18 cellular contexts compared by ENCODE assay signal in the genomic region with DNA sequence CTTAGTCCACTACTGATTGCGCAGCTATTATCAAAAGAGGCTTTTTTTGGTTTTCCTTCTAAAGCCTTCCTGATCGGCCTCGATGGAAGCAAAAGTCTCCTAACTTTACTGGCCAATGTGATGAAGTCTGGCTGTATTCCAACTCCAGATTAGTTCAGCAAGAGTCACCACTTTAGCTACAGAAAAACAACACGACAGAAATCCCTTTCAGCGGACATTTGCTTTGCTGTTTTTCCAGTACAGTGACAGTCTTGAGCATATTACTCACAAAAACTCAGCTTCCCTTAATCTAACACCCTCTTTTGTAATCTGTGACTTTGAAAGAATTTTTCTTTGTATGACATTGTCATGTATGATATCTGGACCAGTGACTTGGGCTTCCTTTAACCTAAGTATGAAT.
DNase-seq lines count a peak whose midpoint lies in the region; ATAC-seq and TF ChIP-seq lines count a peak whose summit lies in the region.
"Had no signal": no experiment of that assay in that cellular context is flagged by ENCODE, and none has a peak within 500 bp of the region (broad histone marks: within the 10 kb centered on the region; RNA-seq: fewer than 3 reads in every experiment).

No MANE protein-coding gene starts in this region.

- no peaks in the 10 kb centered on the region for H3K79me2 ChIP-seq in HCT116 (ENCODE audit: insufficient read depth, low read length)
- no peaks in the 10 kb centered on the region for H3K79me2 ChIP-seq in osteoblast (ENCODE audit: insufficient read depth, low read length)

- no peak for TF ChIP-seq CTCF in HCT116 (IDR thresholded peaks at IDR 0.05 in 2 of 3, conservative IDR thresholded peaks at IDR 0.05 in 1 of 3; ENCODE audit: borderline replicate concordance in 1 of 3, insufficient read depth in 1 of 3, low read depth in 2 of 3, low read length in 2 of 3)
- no peak for TF ChIP-seq CTCF in epithelial cell of esophagus (IDR thresholded peaks at IDR 0.05; ENCODE audit: insufficient read depth, low read depth, low read length, missing control alignments)
- no peak for TF ChIP-seq CTCF in osteoblast (IDR thresholded peaks at IDR 0.05; ENCODE audit: extremely low read depth, low read depth, low read length)

- H3K4me3 ChIP-seq in HCT116 (replicated peaks in 1 of 2; ENCODE audit: low read depth in 1 of 2, low read length in 2 of 2) (no peak overlapping the region), epithelial cell of esophagus (ENCODE audit: low read length) (no peak overlapping the region), osteoblast (ENCODE audit: insufficient read depth, low read length) (no peak overlapping the region)
- H3K4me3 ChIP-seq: BLaER1 treated with 17β-estradiol and CSF1 and Interleukin-3, amounts not matched to agents 10 nM and 100 nM had no signal

- H3K9me2 ChIP-seq in HCT116 (ENCODE audit: insufficient read depth), result no peaks in the 10 kb centered on the region

- H3K4me1 ChIP-seq in HCT116 (ENCODE audit: control insufficient read depth in 1 of 2, insufficient read depth in 2 of 2, low read length in 2 of 2), result peaks cover 12 to 56% of the 10 kb centered on the region in 2 experiments
- no peaks in the 10 kb centered on the region for H3K4me1 ChIP-seq in osteoblast (ENCODE audit: insufficient read depth, low read length)

- no peak for TF ChIP-seq RAD21 in HCT116 (IDR thresholded peaks at IDR 0.05; ENCODE audit: low read depth)

- H3K4me2 ChIP-seq in HCT116 (ENCODE audit: low read length), result peak overlapping the region; percentile 27
- no peak overlapping the region for H3K4me2 ChIP-seq in osteoblast (ENCODE audit: insufficient read depth, low read length)
- H3K4me2 ChIP-seq: BLaER1 treated with 17β-estradiol and CSF1 and Interleukin-3, amounts not matched to agents 10 nM and 100 nM had no signal

- H3K9me3 ChIP-seq in HCT116 (ENCODE audit: control insufficient read depth in 1 of 2, insufficient read depth in 1 of 2, low read depth in 1 of 2, low read length in 2 of 2) (no peaks in the 10 kb centered on the region), osteoblast (ENCODE audit: low read depth, low read length) (no peaks in the 10 kb centered on the region)
- H3K9me3 ChIP-seq: BLaER1 treated with 17β-estradiol and CSF1 and Interleukin-3, amounts not matched to agents 10 nM and 100 nM had no signal

- no peak overlapping the region for H3K27ac ChIP-seq in HCT116 (ENCODE audit: low read depth, low read length)
- no peak overlapping the region for H3K27ac ChIP-seq in osteoblast (ENCODE audit: low read depth, low read length)
- H3K27ac ChIP-seq: BLaER1 treated with 17β-estradiol and CSF1 and Interleukin-3, amounts not matched to agents 10 nM and 100 nM had no signal

- no peak overlapping the region for H2AFZ ChIP-seq in HCT116 (ENCODE audit: low read depth, low read length, poor library complexity, severe bottlenecking)
- peak overlapping the region; percentile 19 for H2AFZ ChIP-seq in osteoblast (ENCODE audit: low read length)

- peak; percentile 16 for DNase-seq in HCT116 (ENCODE audit: low read depth, low spot score)
- DNase-seq in amniotic epithelial cell (ENCODE audit: low read depth), result peak; percentile 6
- peak; percentile 67 for DNase-seq in epithelial cell of esophagus (ENCODE audit: low read depth)
- no peak for DNase-seq in osteoblast (ENCODE audit: insufficient read length, low spot score, missing footprints)
- no peak for DNase-seq in left cardiac atrium
- DNase-seq: CD8-positive, alpha-beta T cell; DMS53; H7; Kasumi-1; NCI-H1694 treated with DMSO at 0.1 percent for 48 hours; NCI-H510A; NCI-H748 treated with DMSO at 0.1 percent for 48 hours; OCI-M1; SHP77 treated with DMSO at 0.1 percent for 48 hours had no signal

- ATAC-seq in HCT116 (no peak), GM21526 (IDR thresholded peaks at IDR 0.05; ENCODE audit: low FRiP score, unreplicated experiment) (no peak), HG03175 (IDR thresholded peaks at IDR 0.05; ENCODE audit: unreplicated experiment) (no peak), left cardiac atrium (no peak), HG02852 (IDR thresholded peaks at IDR 0.05; ENCODE audit: unreplicated experiment) (no peak)
- ATAC-seq: CD8-positive, alpha-beta T cell had no signal

- H3K27me3 ChIP-seq in HCT116 (ENCODE audit: insufficient read depth, low read length) (no peaks in the 10 kb centered on the region), osteoblast (ENCODE audit: insufficient read depth, low read length) (no peaks in the 10 kb centered on the region)
- H3K27me3 ChIP-seq: BLaER1 treated with 17β-estradiol and CSF1 and Interleukin-3, amounts not matched to agents 10 nM and 100 nM had no signal

- POLR2A ChIA-PET in HCT116 (lab: Charles Lee), result no interaction called here

- intact Hi-C loops in HCT116 (cut with micrococcal nuclease), result no loop called here
- intact Hi-C loops in left cardiac atrium (cut with DNase I), result no loop called here

- no peaks in the 10 kb centered on the region for H3K36me3 ChIP-seq in HCT116 (ENCODE audit: control insufficient read depth in 1 of 2, insufficient read depth in 2 of 2, low read length in 2 of 2)
- no peaks in the 10 kb centered on the region for H3K36me3 ChIP-seq in osteoblast (ENCODE audit: insufficient read depth, low read length)

- RAD21 ChIA-PET in HCT116 (lab: Charles Lee; ENCODE audit: low non-redundant PET in 1 of 2, low total read pairs in 2 of 2, uncharacterized antibody in 2 of 2, unreplicated experiment in 2 of 2), result no interaction called here

- CTCF ChIA-PET in HCT116 (lab: Charles Lee), result no interaction called here

- H3K9ac ChIP-seq in HCT116 (ENCODE audit: low read length), result peak overlapping the region; percentile 13; the same call in 1 of the 2 replicates
- H3K9ac ChIP-seq: BLaER1 treated with 17β-estradiol and CSF1 and Interleukin-3, amounts not matched to agents 10 nM and 100 nM had no signal

- TF ChIP-seq POLR2A in HCT116 (IDR thresholded peaks at IDR 0.05; ENCODE audit: borderline replicate concordance, extremely low read depth, insufficient read depth, insufficient read length), result no peak

- no TSS peak for BruUV-seq in HCT116 (replicated peaks; lab: Mats Ljungman, UMichigan)

- H4K20me1 ChIP-seq in HCT116 (ENCODE audit: insufficient read depth) (no peaks in the 10 kb centered on the region), osteoblast (ENCODE audit: insufficient read depth, low read length) (no peaks in the 10 kb centered on the region)
- H4K20me1 ChIP-seq: BLaER1 treated with 17β-estradiol and CSF1 and Interleukin-3, amounts not matched to agents 10 nM and 100 nM had no signal

TF ChIP-seq in HCT116, 20 proteins besides CTCF, POLR2A, EP300 and RAD21:
- no peak for TF ChIP-seq TCF7L2 (IDR thresholded peaks at IDR 0.05; ENCODE audit: borderline replicate concordance, extremely low read depth, insufficient read depth, insufficient read length)
- TF ChIP-seq JUND (IDR thresholded peaks at IDR 0.05), result no peak
- TF ChIP-seq SIN3A (IDR thresholded peaks at IDR 0.05; ENCODE audit: low read depth), result no peak
- TF ChIP-seq ZBTB33 (IDR thresholded peaks at IDR 0.05; ENCODE audit: extremely low read depth, insufficient replicate concordance, low read length), result no peak
- no peak for TF ChIP-seq EZH2 (IDR thresholded peaks at IDR 0.05)
- no peak for TF ChIP-seq EGR1 (IDR thresholded peaks at IDR 0.05; ENCODE audit: low read depth)
- TF ChIP-seq, protein P1, sequence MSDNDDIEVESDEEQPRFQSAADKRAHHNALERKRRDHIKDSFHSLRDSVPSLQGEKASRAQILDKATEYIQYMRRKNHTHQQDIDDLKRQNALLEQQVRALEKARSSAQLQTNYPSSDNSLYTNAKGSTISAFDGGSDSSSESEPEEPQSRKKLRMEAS (IDR thresholded peaks at IDR 0.05), result no peak
- TF ChIP-seq POLR2AphosphoS5 (IDR thresholded peaks at IDR 0.05; ENCODE audit: low read depth, low read length), result no peak
- no peak for TF ChIP-seq SRF (IDR thresholded peaks at IDR 0.05; ENCODE audit: low read depth)
- TF ChIP-seq CBX3 (IDR thresholded peaks at IDR 0.05; ENCODE audit: low read depth), result no peak
- TF ChIP-seq ELF1 (IDR thresholded peaks at IDR 0.05; ENCODE audit: borderline replicate concordance, low read depth), result no peak
- TF ChIP-seq YY1 (IDR thresholded peaks at IDR 0.05; ENCODE audit: extremely low read depth, insufficient replicate concordance, low read depth, low read length), result no peak
- TF ChIP-seq FOSL1 (IDR thresholded peaks at IDR 0.05; ENCODE audit: low read depth), result no peak

Comparison
In these comparisons a context has a peak if more than half of its experiments do, and no peak if none do; other contexts are left out.
1. DNase-seq: peak in HCT116 (single experiment), amniotic epithelial cell (single experiment) and epithelial cell of esophagus (single experiment); none in osteoblast (single experiment) and left cardiac atrium (single experiment).